8 cellular contexts compared by ENCODE assay signal in the genomic region with DNA sequence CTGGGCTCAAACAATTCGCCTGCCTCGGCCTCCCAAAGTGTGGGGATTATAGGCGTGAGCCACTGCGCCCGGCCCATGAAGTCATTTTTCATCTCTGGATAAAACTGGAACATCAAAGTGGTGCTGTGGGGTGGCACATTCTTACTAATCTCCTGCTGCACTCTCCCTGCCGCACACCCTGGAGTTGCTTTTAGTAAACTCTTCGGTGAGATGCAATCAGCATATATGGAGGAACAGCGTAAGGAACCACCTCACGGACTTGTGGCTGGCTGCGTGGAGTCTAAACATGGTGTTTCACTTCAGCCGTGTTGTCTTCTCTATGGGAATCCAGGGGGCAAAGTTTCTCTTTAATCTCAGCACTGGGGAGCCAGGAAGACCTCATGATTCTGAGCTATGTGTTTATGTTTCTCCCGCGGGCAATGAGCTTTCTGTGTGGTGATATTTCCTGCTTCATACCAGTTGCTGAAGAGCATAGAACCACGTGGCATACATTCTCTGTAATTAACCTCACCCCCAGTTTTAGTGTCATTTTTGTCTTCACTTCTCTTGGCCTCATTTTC. TPM values are rescaled to one million over a fixed set of nuclear protein-coding genes. Genes with fewer than 3 reads are reported as not detected.
DNase-seq lines count a peak whose midpoint lies in the region; ATAC-seq and TF ChIP-seq lines count a peak whose summit lies in the region.

No MANE protein-coding gene starts in this region.

- TF ChIP-seq CTCF in activated B cell treated with CpG ODN at 0.5 μM for 24 hours (IDR thresholded peaks at IDR 0.05) (no peak), esophagus squamous epithelium (IDR thresholded peaks at IDR 0.05) (no peak)

- no peaks in the 10 kb centered on the region for H3K27me3 ChIP-seq in esophagus squamous epithelium

- H3K27ac ChIP-seq in urinary bladder (ENCODE audit: low read depth) (peak overlapping the region; percentile 56), esophagus squamous epithelium (peak overlapping the region in 2 of 4 donors; percentile 54 to 67)

- TF ChIP-seq POLR2A in esophagus squamous epithelium (IDR thresholded peaks at IDR 0.05) = peak in 1 of 4 donors; percentile 70

- H3K27ac Mint-ChIP-seq in activated B cell treated with CpG ODN at 0.5 μM for 24 hours = peak overlapping the region; percentile 95
- peak overlapping the region; percentile 88 to 100 (median 98) for H3K27ac Mint-ChIP-seq in immature natural killer cell

- CTCF ChIA-PET in activated B cell treated with CpG ODN at 0.5 μM for 24 hours (lab: Charles Lee) = interaction anchor here (1.5 to 4.0 kb wide), 5 partner anchors 10 to 122 kb away, joined by 3 to 25 read pairs (median 6); no protein-coding TSS in a partner anchor

- DNase-seq in activated gamma-delta T cell treated with Interleukin-2 at 50 U/mL for 16 hours = peak; percentile 49
- no peak for DNase-seq in activated gamma-delta T cell (lab: John Stamatoyannopoulos, UW)
- no peak for DNase-seq in activated B cell treated with CpG ODN at 0.5 μM for 24 hours
- DNase-seq in immature natural killer cell = peak; percentile 59 to 74 (median 60)
- no peak for DNase-seq in Ammon's horn (ENCODE audit: low spot score)
- no peak for DNase-seq in esophagus squamous epithelium (lab: John Stamatoyannopoulos, UW)

- H3K36me3 ChIP-seq in urinary bladder (ENCODE audit: insufficient read depth) (no peaks in the 10 kb centered on the region), esophagus squamous epithelium (no peaks in the 10 kb centered on the region)

- H3K4me1 Mint-ChIP-seq in activated B cell treated with CpG ODN at 0.5 μM for 24 hours = peaks cover 70% of the 10 kb centered on the region
- peaks cover 65 to 67% of the 10 kb centered on the region in 2 donors for H3K4me1 Mint-ChIP-seq in immature natural killer cell

- H3K4me1 ChIP-seq in urinary bladder (ENCODE audit: insufficient read depth) (no peaks in the 10 kb centered on the region), esophagus squamous epithelium (no peaks in the 10 kb centered on the region)

- POLR2A ChIA-PET in activated B cell treated with CpG ODN at 0.5 μM for 24 hours (lab: Charles Lee) = interaction anchor here (0.7 to 7.9 kb wide), 11 partner anchors 8 to 113 kb away, joined by 3 to 457 read pairs (median 5); no protein-coding TSS in a partner anchor

- peaks cover 29% of the 10 kb centered on the region for H3K36me3 Mint-ChIP-seq in activated B cell treated with CpG ODN at 0.5 μM for 24 hours (ENCODE audit: low read depth)
- H3K36me3 Mint-ChIP-seq in immature natural killer cell = peaks cover 0 to 6% (median 3%) of the 10 kb centered on the region in 3 donors

- 40% methylated on average over 14 of the region's 14 CpGs for WGBS in urinary bladder
- 61 to 63% methylated on average over 14 of the region's 14 CpGs for WGBS in esophagus squamous epithelium, 2 donors

- H3K27me3 Mint-ChIP-seq in activated B cell treated with CpG ODN at 0.5 μM for 24 hours (no peaks in the 10 kb centered on the region), immature natural killer cell (ENCODE audit: low read depth in 3 of 3) (peaks cover 5 to 46% (median 42%) of the 10 kb centered on the region in 3 donors)

- H3K4me3 ChIP-seq in urinary bladder (ENCODE audit: low read depth, low read length) (no peak overlapping the region), esophagus squamous epithelium (peak overlapping the region in 1 of 4 donors; percentile 27)

- peak overlapping the region; percentile 97 for H3K4me3 Mint-ChIP-seq in activated B cell treated with CpG ODN at 0.5 μM for 24 hours
- peak overlapping the region; percentile 79 to 97 (median 95) for H3K4me3 Mint-ChIP-seq in immature natural killer cell

- intact Hi-C loops in activated B cell treated with CpG ODN at 0.5 μM for 24 hours (cut with micrococcal nuclease) (loop anchor here (5.0 to 10.0 kb wide), 7 partner anchors 33 to 1527 kb away; a partner anchor contains a TSS), esophagus squamous epithelium (cut with DNase I) (no loop called here)

- H3K9me3 Mint-ChIP-seq in activated B cell treated with CpG ODN at 0.5 μM for 24 hours = no peaks in the 10 kb centered on the region
- no peaks in the 10 kb centered on the region for H3K9me3 Mint-ChIP-seq in immature natural killer cell

- no peaks in the 10 kb centered on the region for H3K9me3 ChIP-seq in esophagus squamous epithelium

- peak; percentile 6 for ATAC-seq in activated B cell treated with CpG ODN at 0.5 μM for 24 hours (ENCODE audit: low read depth)
- ATAC-seq in GM21360 (IDR thresholded peaks at IDR 0.05; ENCODE audit: unreplicated experiment) = no peak

RNA-seq across cellular contexts. Expression of a gene that starts 2.1 kb away (rescaled TPM):
- total RNA-seq in activated B cell treated with CpG ODN at 0.5 μM for 24 hours (174 and 183 TPM in 2 replicates), urinary bladder (1.6 TPM), esophagus squamous epithelium (1 to 10 TPM in 3 of 4 donors, under 1 TPM in 1; 0.79 to 5.0 (median 2.2) TPM)
- polyA plus RNA-seq in immature natural killer cell (10 to 100 TPM; 82.0 to 97.6 (median 97.3) TPM), urinary bladder (3.2 TPM)

Comparison
In these comparisons a context has a peak if more than half of its experiments do, and no peak if none do; other contexts are left out.
1. DNase-seq: peak in activated gamma-delta T cell treated with Interleukin-2 at 50 U/mL for 16 hours (single experiment) and immature natural killer cell (3 of 3); none in activated gamma-delta T cell (single experiment), activated B cell treated with CpG ODN at 0.5 μM for 24 hours (single experiment), Ammon's horn (single experiment) and esophagus squamous epithelium (single experiment).
2. RNA of a gene that starts 2.1 kb away (total RNA-seq): 174 to 183 TPM in activated B cell treated with CpG ODN at 0.5 μM for 24 hours; 0.79 to 5.0 TPM in esophagus squamous epithelium and 1.6 TPM in urinary bladder (single experiment); every median in the first group is over 10 times any median in the second.